Comparison of ENCODE assay signal across 2 cellular contexts in the genomic region with DNA sequence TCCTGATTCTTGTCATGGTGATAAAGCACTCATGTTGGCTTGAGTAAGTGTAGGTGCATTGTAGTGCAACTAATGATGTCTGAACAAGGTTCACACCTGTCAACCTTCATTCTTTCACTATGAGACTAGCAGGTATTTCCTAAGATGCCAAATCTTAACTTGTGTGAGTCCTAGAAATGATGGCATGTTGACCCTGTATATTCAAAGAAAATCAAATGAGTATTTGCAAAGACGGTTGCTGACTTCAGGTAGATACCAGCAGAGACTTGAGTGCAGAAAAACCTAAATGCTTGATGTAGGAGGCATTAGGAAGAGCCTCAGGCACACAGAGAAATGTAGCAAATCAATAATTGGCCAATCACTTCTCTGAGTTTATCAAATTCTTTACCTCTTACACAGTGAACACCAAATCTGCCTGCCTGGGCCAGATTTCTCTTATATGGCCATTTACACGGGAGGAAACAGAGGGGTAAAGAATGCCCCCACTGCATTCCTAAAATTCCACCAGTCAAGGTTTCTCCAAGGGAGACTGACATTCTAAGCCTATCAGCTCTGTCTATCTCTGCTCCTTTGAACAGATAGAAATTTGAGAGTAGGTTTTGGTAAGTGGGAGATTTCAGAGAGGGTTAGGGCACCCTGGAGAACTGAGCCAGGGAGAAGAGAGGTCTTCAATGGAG.
TF ChIP-seq lines count a peak whose summit lies in the region.

No MANE protein-coding gene starts in this region.

TF ChIP-seq in A549, 52 proteins besides CTCF, POLR2A, EP300 and RAD21:
- TF ChIP-seq ESRRA (IDR thresholded peaks at IDR 0.05; ENCODE audit: borderline replicate concordance, low read length) (no peak), TFCP2L1 (CRISPR knock-in tag; IDR thresholded peaks at IDR 0.05) (no peak), NFE2L2 (conservative IDR thresholded peaks at IDR 0.05; ENCODE audit: low read length) (no peak), HOXA7 (CRISPR knock-in tag; IDR thresholded peaks at IDR 0.05) (no peak), NR3C1 (IDR thresholded peaks at IDR 0.05) (no peak), JUNB (IDR thresholded peaks at IDR 0.05) (no peak), MAZ (IDR thresholded peaks at IDR 0.05; ENCODE audit: borderline replicate concordance, low read depth, low read length) (no peak), SMC3 (IDR thresholded peaks at IDR 0.05) (no peak), RFX5 (IDR thresholded peaks at IDR 0.05) (no peak)
- TF ChIP-seq, protein P1, sequence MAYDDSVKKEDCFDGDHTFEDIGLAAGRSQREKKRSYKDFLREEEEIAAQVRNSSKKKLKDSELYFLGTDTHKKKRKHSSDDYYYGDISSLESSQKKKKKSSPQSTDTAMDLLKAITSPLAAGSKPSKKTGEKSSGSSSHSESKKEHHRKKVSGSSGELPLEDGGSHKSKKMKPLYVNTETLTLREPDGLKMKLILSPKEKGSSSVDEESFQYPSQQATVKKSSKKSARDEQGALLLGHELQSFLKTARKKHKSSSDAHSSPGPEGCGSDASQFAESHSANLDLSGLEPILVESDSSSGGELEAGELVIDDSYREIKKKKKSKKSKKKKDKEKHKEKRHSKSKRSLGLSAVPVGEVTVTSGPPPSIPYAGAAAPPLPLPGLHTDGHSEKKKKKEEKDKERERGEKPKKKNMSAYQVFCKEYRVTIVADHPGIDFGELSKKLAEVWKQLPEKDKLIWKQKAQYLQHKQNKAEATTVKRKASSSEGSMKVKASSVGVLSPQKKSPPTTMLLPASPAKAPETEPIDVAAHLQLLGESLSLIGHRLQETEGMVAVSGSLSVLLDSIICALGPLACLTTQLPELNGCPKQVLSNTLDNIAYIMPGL (CRISPR knock-in tag; IDR thresholded peaks at IDR 0.05; ENCODE audit: borderline replicate concordance): no peak

TF ChIP-seq in H1, 55 proteins besides CTCF, POLR2A, EP300 and RAD21:
- TF ChIP-seq HDAC2 (IDR thresholded peaks at IDR 0.05; ENCODE audit: borderline replicate concordance in 1 of 2, low read depth in 2 of 2, low read length in 2 of 2): 0 out of 4 replicates have a peak, but pooled peaks of 1 of the 2 experiments have one; percentile 28
- TF ChIP-seq TEAD4 (IDR thresholded peaks at IDR 0.05; ENCODE audit: low read depth, low read length): peak; percentile 96
- 0 out of 2 replicates have a peak, but pooled peaks have one; percentile 15 for TF ChIP-seq SP1 (IDR thresholded peaks at IDR 0.05; ENCODE audit: low read depth, low read length)
- no peak for TF ChIP-seq SUZ12 (IDR thresholded peaks at IDR 0.05; ENCODE audit: low read length)
- no peak for TF ChIP-seq TAF7 (optimal IDR thresholded peaks at IDR 0.05; ENCODE audit: borderline replicate concordance, low read depth, low read length)
- peak; percentile 70; the same call in 1 of the 2 replicates for TF ChIP-seq SRF (IDR thresholded peaks at IDR 0.05; ENCODE audit: low read depth, low read length)
- TF ChIP-seq KDM4A (IDR thresholded peaks at IDR 0.05; ENCODE audit: low read depth, low read length, severe bottlenecking): no peak
- TF ChIP-seq CTBP2 (IDR thresholded peaks at IDR 0.05; ENCODE audit: borderline replicate concordance, insufficient read depth, insufficient read length, low read length): no peak
